In the genomic region with DNA sequence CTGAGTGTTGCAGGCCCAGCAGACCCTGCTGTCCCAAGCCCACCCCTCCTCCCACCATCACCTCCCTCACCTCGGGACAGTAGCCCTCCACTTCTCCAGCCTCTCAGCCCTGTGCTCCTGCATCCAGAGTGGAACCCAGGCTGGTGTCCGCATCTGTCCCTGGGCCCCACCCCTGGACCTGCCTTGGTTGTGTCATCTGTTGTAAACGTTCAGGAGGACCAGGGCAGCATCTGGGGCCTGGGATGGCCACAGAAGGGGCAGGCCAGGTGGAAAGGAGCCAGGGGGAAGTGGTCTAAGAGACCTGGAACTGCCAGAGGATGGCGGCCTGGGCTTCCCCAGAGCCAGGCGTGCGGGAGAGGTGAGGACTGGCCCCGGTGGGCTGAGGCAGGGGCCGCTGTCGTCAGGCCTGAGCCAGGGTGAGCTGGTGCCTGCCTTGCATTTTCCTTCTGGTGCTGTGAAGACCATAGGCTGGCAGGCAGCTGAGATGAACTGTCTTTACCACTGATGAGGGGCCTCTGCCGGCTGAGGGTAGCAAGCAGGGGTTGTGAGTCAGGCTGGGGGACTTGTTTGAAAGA, we compare ENCODE assay signal across 3 cellular contexts.
TF ChIP-seq lines count a peak whose summit lies in the region.

No MANE protein-coding gene starts in this region.

TF ChIP-seq in WTC11, 78 proteins besides CTCF, POLR2A, EP300 and RAD21:
- TF ChIP-seq TCF7 (CRISPR knock-in tag; IDR thresholded peaks at IDR 0.05; ENCODE audit: low read depth) (no peak), GRHL2 (CRISPR knock-in tag; IDR thresholded peaks at IDR 0.05; ENCODE audit: insufficient replicate concordance, severe bottlenecking) (no peak), SOX15 (CRISPR knock-in tag; IDR thresholded peaks at IDR 0.05) (no peak), JAZF1 (CRISPR knock-in tag; IDR thresholded peaks at IDR 0.05) (no peak)
TF ChIP-seq in WTC11: peak in this region for 0.

TF ChIP-seq in H1, 55 proteins besides CTCF, POLR2A, EP300 and RAD21:
- no peak for TF ChIP-seq SIRT6 (IDR thresholded peaks at IDR 0.05; ENCODE audit: low read length)

TF ChIP-seq in GM23338, 12 proteins besides CTCF, POLR2A, EP300 and RAD21:
- TF ChIP-seq ETS1 (IDR thresholded peaks at IDR 0.05) (no peak), POLR2AphosphoS5 (IDR thresholded peaks at IDR 0.05; ENCODE audit: low read depth) (no peak), EZH2phosphoT487 (IDR thresholded peaks at IDR 0.05; ENCODE audit: unreplicated experiment) (no peak), NANOG (IDR thresholded peaks at IDR 0.05; ENCODE audit: borderline replicate concordance) (no peak), STAT1 (IDR thresholded peaks at IDR 0.05; ENCODE audit: unreplicated experiment) (no peak), ZNF331 (CRISPR knock-in tag; IDR thresholded peaks at IDR 0.05; ENCODE audit: low read depth) (no peak), ZNF114 (CRISPR knock-in tag; IDR thresholded peaks at IDR 0.05) (no peak), EZH2 (IDR thresholded peaks at IDR 0.05; ENCODE audit: low read depth, unreplicated experiment) (no peak), CREB1 (CRISPR knock-in tag; IDR thresholded peaks at IDR 0.05; ENCODE audit: low read depth) (no peak)
- TF ChIP-seq, protein P1, sequence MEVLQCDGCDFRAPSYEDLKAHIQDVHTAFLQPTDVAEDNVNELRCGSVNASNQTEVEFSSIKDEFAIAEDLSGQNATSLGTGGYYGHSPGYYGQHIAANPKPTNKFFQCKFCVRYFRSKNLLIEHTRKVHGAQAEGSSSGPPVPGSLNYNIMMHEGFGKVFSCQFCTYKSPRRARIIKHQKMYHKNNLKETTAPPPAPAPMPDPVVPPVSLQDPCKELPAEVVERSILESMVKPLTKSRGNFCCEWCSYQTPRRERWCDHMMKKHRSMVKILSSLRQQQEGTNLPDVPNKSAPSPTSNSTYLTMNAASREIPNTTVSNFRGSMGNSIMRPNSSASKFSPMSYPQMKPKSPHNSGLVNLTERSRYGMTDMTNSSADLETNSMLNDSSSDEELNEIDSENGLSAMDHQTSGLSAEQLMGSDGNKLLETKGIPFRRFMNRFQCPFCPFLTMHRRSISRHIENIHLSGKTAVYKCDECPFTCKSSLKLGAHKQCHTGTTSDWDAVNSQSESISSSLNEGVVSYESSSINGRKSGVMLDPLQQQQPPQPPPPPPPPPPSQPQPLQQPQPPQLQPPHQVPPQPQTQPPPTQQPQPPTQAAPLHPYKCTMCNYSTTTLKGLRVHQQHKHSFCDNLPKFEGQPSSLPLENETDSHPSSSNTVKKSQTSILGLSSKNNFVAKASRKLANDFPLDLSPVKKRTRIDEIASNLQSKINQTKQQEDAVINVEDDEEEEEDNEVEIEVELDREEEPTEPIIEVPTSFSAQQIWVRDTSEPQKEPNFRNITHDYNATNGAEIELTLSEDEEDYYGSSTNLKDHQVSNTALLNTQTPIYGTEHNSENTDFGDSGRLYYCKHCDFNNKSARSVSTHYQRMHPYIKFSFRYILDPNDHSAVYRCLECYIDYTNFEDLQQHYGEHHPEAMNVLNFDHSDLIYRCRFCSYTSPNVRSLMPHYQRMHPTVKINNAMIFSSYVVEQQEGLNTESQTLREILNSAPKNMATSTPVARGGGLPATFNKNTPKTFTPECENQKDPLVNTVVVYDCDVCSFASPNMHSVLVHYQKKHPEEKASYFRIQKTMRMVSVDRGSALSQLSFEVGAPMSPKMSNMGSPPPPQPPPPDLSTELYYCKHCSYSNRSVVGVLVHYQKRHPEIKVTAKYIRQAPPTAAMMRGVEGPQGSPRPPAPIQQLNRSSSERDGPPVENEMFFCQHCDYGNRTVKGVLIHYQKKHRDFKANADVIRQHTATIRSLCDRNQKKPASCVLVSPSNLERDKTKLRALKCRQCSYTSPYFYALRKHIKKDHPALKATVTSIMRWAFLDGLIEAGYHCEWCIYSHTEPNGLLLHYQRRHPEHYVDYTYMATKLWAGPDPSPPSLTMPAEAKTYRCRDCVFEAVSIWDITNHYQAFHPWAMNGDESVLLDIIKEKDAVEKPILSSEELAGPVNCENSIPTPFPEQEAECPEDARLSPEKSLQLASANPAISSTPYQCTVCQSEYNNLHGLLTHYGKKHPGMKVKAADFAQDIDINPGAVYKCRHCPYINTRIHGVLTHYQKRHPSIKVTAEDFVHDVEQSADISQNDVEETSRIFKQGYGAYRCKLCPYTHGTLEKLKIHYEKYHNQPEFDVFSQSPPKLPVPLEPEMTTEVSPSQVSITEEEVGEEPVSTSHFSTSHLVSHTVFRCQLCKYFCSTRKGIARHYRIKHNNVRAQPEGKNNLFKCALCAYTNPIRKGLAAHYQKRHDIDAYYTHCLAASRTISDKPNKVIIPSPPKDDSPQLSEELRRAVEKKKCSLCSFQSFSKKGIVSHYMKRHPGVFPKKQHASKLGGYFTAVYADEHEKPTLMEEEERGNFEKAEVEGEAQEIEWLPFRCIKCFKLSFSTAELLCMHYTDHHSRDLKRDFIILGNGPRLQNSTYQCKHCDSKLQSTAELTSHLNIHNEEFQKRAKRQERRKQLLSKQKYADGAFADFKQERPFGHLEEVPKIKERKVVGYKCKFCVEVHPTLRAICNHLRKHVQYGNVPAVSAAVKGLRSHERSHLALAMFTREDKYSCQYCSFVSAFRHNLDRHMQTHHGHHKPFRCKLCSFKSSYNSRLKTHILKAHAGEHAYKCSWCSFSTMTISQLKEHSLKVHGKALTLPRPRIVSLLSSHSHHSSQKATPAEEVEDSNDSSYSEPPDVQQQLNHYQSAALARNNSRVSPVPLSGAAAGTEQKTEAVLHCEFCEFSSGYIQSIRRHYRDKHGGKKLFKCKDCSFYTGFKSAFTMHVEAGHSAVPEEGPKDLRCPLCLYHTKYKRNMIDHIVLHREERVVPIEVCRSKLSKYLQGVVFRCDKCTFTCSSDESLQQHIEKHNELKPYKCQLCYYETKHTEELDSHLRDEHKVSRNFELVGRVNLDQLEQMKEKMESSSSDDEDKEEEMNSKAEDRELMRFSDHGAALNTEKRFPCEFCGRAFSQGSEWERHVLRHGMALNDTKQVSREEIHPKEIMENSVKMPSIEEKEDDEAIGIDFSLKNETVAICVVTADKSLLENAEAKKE (CRISPR knock-in tag; IDR thresholded peaks at IDR 0.05): no peak
- TF ChIP-seq, protein P2, sequence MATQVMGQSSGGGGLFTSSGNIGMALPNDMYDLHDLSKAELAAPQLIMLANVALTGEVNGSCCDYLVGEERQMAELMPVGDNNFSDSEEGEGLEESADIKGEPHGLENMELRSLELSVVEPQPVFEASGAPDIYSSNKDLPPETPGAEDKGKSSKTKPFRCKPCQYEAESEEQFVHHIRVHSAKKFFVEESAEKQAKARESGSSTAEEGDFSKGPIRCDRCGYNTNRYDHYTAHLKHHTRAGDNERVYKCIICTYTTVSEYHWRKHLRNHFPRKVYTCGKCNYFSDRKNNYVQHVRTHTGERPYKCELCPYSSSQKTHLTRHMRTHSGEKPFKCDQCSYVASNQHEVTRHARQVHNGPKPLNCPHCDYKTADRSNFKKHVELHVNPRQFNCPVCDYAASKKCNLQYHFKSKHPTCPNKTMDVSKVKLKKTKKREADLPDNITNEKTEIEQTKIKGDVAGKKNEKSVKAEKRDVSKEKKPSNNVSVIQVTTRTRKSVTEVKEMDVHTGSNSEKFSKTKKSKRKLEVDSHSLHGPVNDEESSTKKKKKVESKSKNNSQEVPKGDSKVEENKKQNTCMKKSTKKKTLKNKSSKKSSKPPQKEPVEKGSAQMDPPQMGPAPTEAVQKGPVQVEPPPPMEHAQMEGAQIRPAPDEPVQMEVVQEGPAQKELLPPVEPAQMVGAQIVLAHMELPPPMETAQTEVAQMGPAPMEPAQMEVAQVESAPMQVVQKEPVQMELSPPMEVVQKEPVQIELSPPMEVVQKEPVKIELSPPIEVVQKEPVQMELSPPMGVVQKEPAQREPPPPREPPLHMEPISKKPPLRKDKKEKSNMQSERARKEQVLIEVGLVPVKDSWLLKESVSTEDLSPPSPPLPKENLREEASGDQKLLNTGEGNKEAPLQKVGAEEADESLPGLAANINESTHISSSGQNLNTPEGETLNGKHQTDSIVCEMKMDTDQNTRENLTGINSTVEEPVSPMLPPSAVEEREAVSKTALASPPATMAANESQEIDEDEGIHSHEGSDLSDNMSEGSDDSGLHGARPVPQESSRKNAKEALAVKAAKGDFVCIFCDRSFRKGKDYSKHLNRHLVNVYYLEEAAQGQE (IDR thresholded peaks at IDR 0.05; ENCODE audit: unreplicated experiment): no peak
